ENCODE assay signal across 18 cellular contexts in genomic region chr3:98754483-98754882, GRCh38.
"Had no signal": no experiment of that assay in that cellular context is flagged by ENCODE, and none has a peak within 500 bp of the region (broad histone marks: within the 10 kb centered on the region; RNA-seq: fewer than 3 reads in every experiment).

No MANE protein-coding gene starts in this region.

- H3K9me3 ChIP-seq: lower lobe of right lung, prostate gland, sigmoid colon, thyroid gland had no signal

- ATAC-seq: activated T-cell treated with anti-CD3 and anti-CD28 coated beads, Interleukin-2, amount 50 U/mL, for 72 hours; lower lobe of right lung had no signal

- H3K27ac ChIP-seq: lower lobe of right lung, prostate gland, sigmoid colon, thyroid gland had no signal

- H3K4me3 ChIP-seq: lower lobe of right lung, prostate gland, sigmoid colon, thyroid gland had no signal

- H3K9me3 Mint-ChIP-seq: activated CD4-positive, alpha-beta T cell treated with anti-CD3 and anti-CD28 coated beads, Interleukin-2, amount 10 ng/mL, durations not matched to agents 7 days and 5 days; activated T-cell treated with anti-CD3 and anti-CD28 coated beads, Interleukin-2, amount 50 U/mL, for 72 hours; brain; dendritic cell treated with granulocyte-macrophage colony-stimulating factor and Interleukin-4, amounts not matched to agents 40 ng/mL and 50 ng/mL, for 4 days; mesothelial cell of epicardium had no signal

- H3K36me3 ChIP-seq: lower lobe of right lung, prostate gland, sigmoid colon, thyroid gland had no signal

- DNase-seq: activated CD4-positive, alpha-beta T cell treated with anti-CD3 and anti-CD28 coated beads, Interleukin-2, amount 10 ng/mL, durations not matched to agents 7 days and 5 days; activated CD8-positive, alpha-beta memory T cell treated with anti-CD3 and anti-CD28 coated beads, Interleukin-2, amount 50 U/mL, for 48 hours; activated gamma-delta T cell treated with Interleukin-2 at 50 U/mL for 16 hours; activated T-cell treated with anti-CD3 and anti-CD28 coated beads, Interleukin-2, amount 50 U/mL, for 72 hours; amygdala; cerebellar nuclear complex; effector memory CD4-positive, alpha-beta T cell; foreskin fibroblast; glutamatergic neuron; lower lobe of right lung; sigmoid colon; stimulated activated CD4-positive, alpha-beta T cell treated with anti-CD3 and anti-CD28 coated beads, Interleukin-2, amount 100 ng/mL, for 24 hours; thyroid gland had no signal

- H3K27ac Mint-ChIP-seq: activated CD4-positive, alpha-beta T cell treated with anti-CD3 and anti-CD28 coated beads, Interleukin-2, amount 10 ng/mL, durations not matched to agents 7 days and 5 days; activated naive CD8-positive, alpha-beta T cell; activated T-cell treated with anti-CD3 and anti-CD28 coated beads, Interleukin-2, amount 50 U/mL, for 72 hours; brain; dendritic cell treated with granulocyte-macrophage colony-stimulating factor and Interleukin-4, amounts not matched to agents 40 ng/mL and 50 ng/mL, for 4 days; mesothelial cell of epicardium had no signal

- H3K4me1 Mint-ChIP-seq: activated CD4-positive, alpha-beta T cell treated with anti-CD3 and anti-CD28 coated beads, Interleukin-2, amount 10 ng/mL, durations not matched to agents 7 days and 5 days had no signal

- H3K4me3 Mint-ChIP-seq: activated CD4-positive, alpha-beta T cell treated with anti-CD3 and anti-CD28 coated beads, Interleukin-2, amount 10 ng/mL, durations not matched to agents 7 days and 5 days; activated naive CD8-positive, alpha-beta T cell; activated T-cell treated with anti-CD3 and anti-CD28 coated beads, Interleukin-2, amount 50 U/mL, for 72 hours; brain; dendritic cell treated with granulocyte-macrophage colony-stimulating factor and Interleukin-4, amounts not matched to agents 40 ng/mL and 50 ng/mL, for 4 days; mesothelial cell of epicardium had no signal

- H3K4me1 ChIP-seq: lower lobe of right lung, prostate gland, sigmoid colon had no signal

- H3K27me3 ChIP-seq: sigmoid colon, thyroid gland had no signal

- H3K36me3 Mint-ChIP-seq: activated naive CD8-positive, alpha-beta T cell; brain had no signal

- H3K27me3 Mint-ChIP-seq: brain; dendritic cell treated with granulocyte-macrophage colony-stimulating factor and Interleukin-4, amounts not matched to agents 40 ng/mL and 50 ng/mL, for 4 days had no signal
